10 cellular contexts compared by ENCODE assay signal in genomic region chr16:50323335-50324011, GRCh38. TPM values are rescaled to one million over a fixed set of nuclear protein-coding genes. Genes with fewer than 3 reads are reported as not detected.
DNase-seq lines count a peak whose midpoint lies in the region; ATAC-seq, FAIRE-seq and TF ChIP-seq lines count a peak whose summit lies in the region.
"Had no signal": no experiment of that assay in that cellular context is flagged by ENCODE, and none has a peak within 500 bp of the region (broad histone marks: within the 10 kb centered on the region; RNA-seq: fewer than 3 reads in every experiment).

No MANE protein-coding gene starts in this region.

- peaks cover 38% of the 10 kb centered on the region for H3K36me3 ChIP-seq in brain microvascular endothelial cell (replicated peaks)

- no peak overlapping the region for H3K4me3 ChIP-seq in brain microvascular endothelial cell (ENCODE audit: low read depth, low read length)

- no peak for FAIRE-seq in frontal cortex (lab: Jason Lieb, UNC)
- FAIRE-seq: A204.1 had no signal

- H3K27me3 Mint-ChIP-seq in natural killer cell treated with Interleukin-12 subunit alpha and Interleukin-12 subunit beta and Interleukin-15 and Interleukin-18, amount 100 ng/mL, for 72 hours, result no peaks in the 10 kb centered on the region

- TF ChIP-seq CTCF in brain microvascular endothelial cell (IDR thresholded peaks at IDR 0.05; ENCODE audit: low read depth, low read length, missing control alignments), result peak; percentile 41

- no peaks in the 10 kb centered on the region for H3K9me3 Mint-ChIP-seq in natural killer cell treated with Interleukin-12 subunit alpha and Interleukin-12 subunit beta and Interleukin-15 and Interleukin-18, amount 100 ng/mL, for 72 hours

- in situ Hi-C loops in brain microvascular endothelial cell (cut with HindIII; ENCODE audit: low pct_ligation_motif_present, low sequenced_read_pairs), result no loop called here

- peaks cover 30 to 33% of the 10 kb centered on the region in 2 donors for H3K4me1 Mint-ChIP-seq in natural killer cell treated with Interleukin-12 subunit alpha and Interleukin-12 subunit beta and Interleukin-15 and Interleukin-18, amount 100 ng/mL, for 72 hours (ENCODE audit: low read depth in 2 of 2)

- H3K27me3 ChIP-seq in brain microvascular endothelial cell (replicated peaks), result no peaks in the 10 kb centered on the region

- no peak for ATAC-seq in natural killer cell treated with Interleukin-12 subunit alpha and Interleukin-12 subunit beta and Interleukin-15 and Interleukin-18, amount 100 ng/mL, for 72 hours
- no peak for ATAC-seq in GM19328 (IDR thresholded peaks at IDR 0.05; ENCODE audit: unreplicated experiment)
- ATAC-seq in GM21423 (IDR thresholded peaks at IDR 0.05; ENCODE audit: unreplicated experiment), result no peak

- peak overlapping the region; percentile 3 for H3K4me3 Mint-ChIP-seq in natural killer cell treated with Interleukin-12 subunit alpha and Interleukin-12 subunit beta and Interleukin-15 and Interleukin-18, amount 100 ng/mL, for 72 hours

- H3K36me3 Mint-ChIP-seq in natural killer cell treated with Interleukin-12 subunit alpha and Interleukin-12 subunit beta and Interleukin-15 and Interleukin-18, amount 100 ng/mL, for 72 hours, result peaks cover 25% of the 10 kb centered on the region

- peak overlapping the region; percentile 72 to 88 for H3K27ac Mint-ChIP-seq in natural killer cell treated with Interleukin-12 subunit alpha and Interleukin-12 subunit beta and Interleukin-15 and Interleukin-18, amount 100 ng/mL, for 72 hours

- DNase-seq in DMS 273 (lab: John Stamatoyannopoulos, UW; ENCODE audit: unreplicated experiment) (peak; percentile 64), DMS 273 treated with DMSO at 0.1 percent for 48 hours (lab: John Stamatoyannopoulos, UW) (no peak), NCI-H2227 (lab: John Stamatoyannopoulos, UW; ENCODE audit: unreplicated experiment) (peak; percentile 80), brain microvascular endothelial cell (peak; percentile 34), frontal cortex (ENCODE audit: low spot score in 2 of 2) (no peak)
- DNase-seq in natural killer cell treated with Interleukin-12 subunit alpha and Interleukin-12 subunit beta and Interleukin-15 and Interleukin-18, amount 100 ng/mL, for 72 hours (ENCODE audit: low spot score), result no peak

- no peak overlapping the region for H3K27ac ChIP-seq in brain microvascular endothelial cell
- H3K27ac ChIP-seq: parathyroid adenoma had no signal

RNA-seq across cellular contexts. Expression of gene BRD7, which starts 45.3 kb away (rescaled TPM):
- 10 to 100 TPM; 64.1 to 91.4 TPM for total RNA-seq in natural killer cell treated with Interleukin-12 subunit alpha and Interleukin-12 subunit beta and Interleukin-15 and Interleukin-18, amount 100 ng/mL, for 72 hours
- 39.5 TPM for total RNA-seq in frontal cortex

RNA-seq across cellular contexts. Expression of gene ADCY7, which starts 57.1 kb away (rescaled TPM):
- total RNA-seq in natural killer cell treated with Interleukin-12 subunit alpha and Interleukin-12 subunit beta and Interleukin-15 and Interleukin-18, amount 100 ng/mL, for 72 hours, result 100 to 1,000 TPM; 135 to 186 TPM
- total RNA-seq in frontal cortex, result 9.8 TPM

Comparison
In these comparisons a context has a peak if more than half of its experiments do, and no peak if none do; other contexts are left out.
1. DNase-seq: peak in DMS 273 (single experiment), NCI-H2227 (single experiment) and brain microvascular endothelial cell (single experiment); none in DMS 273 treated with DMSO at 0.1 percent for 48 hours (single experiment), natural killer cell treated with Interleukin-12 subunit alpha and Interleukin-12 subunit beta and Interleukin-15 and Interleukin-18, amount 100 ng/mL, for 72 hours (single experiment) and frontal cortex (0 of 2).
2. RNA of gene ADCY7, which starts 57.1 kb away (total RNA-seq): 135 to 186 TPM in natural killer cell treated with Interleukin-12 subunit alpha and Interleukin-12 subunit beta and Interleukin-15 and Interleukin-18, amount 100 ng/mL, for 72 hours; 9.8 TPM in frontal cortex (single experiment); every median in the first group is over 10 times any median in the second.